In genomic region chr5:129767927-129768380, GRCh38 we compare ENCODE assay signal across 1 cellular context.
TF ChIP-seq lines count a peak whose summit lies in the region.

No MANE protein-coding gene starts in this region.

TF ChIP-seq in HEK293, 187 proteins besides CTCF, POLR2A, EP300 and RAD21 (continued from another document and continues in another):
- no peak for TF ChIP-seq ZBTB49 (tag by site-specific recombination; IDR thresholded peaks at IDR 0.05; ENCODE audit: low read depth)
- TF ChIP-seq ZNF768 (tag by site-specific recombination; IDR thresholded peaks at IDR 0.05) = no peak
- TF ChIP-seq ZSCAN30 (tag by site-specific recombination; IDR thresholded peaks at IDR 0.05) = peak; percentile 65
- no peak for TF ChIP-seq GLI4 (tag by site-specific recombination; IDR thresholded peaks at IDR 0.05)
- TF ChIP-seq KLF1 (tag by site-specific recombination; IDR thresholded peaks at IDR 0.05) = no peak
- peak; percentile 71; the same call in 1 of the 2 replicates for TF ChIP-seq SCRT2 (tag by site-specific recombination; IDR thresholded peaks at IDR 0.05)
- TF ChIP-seq ZNF621 (tag by site-specific recombination; IDR thresholded peaks at IDR 0.05) = no peak
- TF ChIP-seq ZNF776 (tag by site-specific recombination; IDR thresholded peaks at IDR 0.05; ENCODE audit: borderline replicate concordance) = no peak
- TF ChIP-seq ZNF138 (tag by site-specific recombination; IDR thresholded peaks at IDR 0.05; ENCODE audit: borderline replicate concordance) = no peak
- TF ChIP-seq ZNF664 (tag by site-specific recombination; IDR thresholded peaks at IDR 0.05) = no peak
- no peak for TF ChIP-seq ZNF626 (tag by site-specific recombination; IDR thresholded peaks at IDR 0.05)
- no peak for TF ChIP-seq MEIS1 (CRISPR knock-in tag; IDR thresholded peaks at IDR 0.05; ENCODE audit: borderline replicate concordance)
- TF ChIP-seq ZNF266 (tag by site-specific recombination; IDR thresholded peaks at IDR 0.05; ENCODE audit: low read depth) = no peak
- no peak for TF ChIP-seq ZNF239 (tag by site-specific recombination; IDR thresholded peaks at IDR 0.05)
- TF ChIP-seq ZBTB44 (tag by site-specific recombination; IDR thresholded peaks at IDR 0.05) = no peak
- no peak for TF ChIP-seq ZNF174 (tag by site-specific recombination; IDR thresholded peaks at IDR 0.05)
- TF ChIP-seq, protein P1, sequence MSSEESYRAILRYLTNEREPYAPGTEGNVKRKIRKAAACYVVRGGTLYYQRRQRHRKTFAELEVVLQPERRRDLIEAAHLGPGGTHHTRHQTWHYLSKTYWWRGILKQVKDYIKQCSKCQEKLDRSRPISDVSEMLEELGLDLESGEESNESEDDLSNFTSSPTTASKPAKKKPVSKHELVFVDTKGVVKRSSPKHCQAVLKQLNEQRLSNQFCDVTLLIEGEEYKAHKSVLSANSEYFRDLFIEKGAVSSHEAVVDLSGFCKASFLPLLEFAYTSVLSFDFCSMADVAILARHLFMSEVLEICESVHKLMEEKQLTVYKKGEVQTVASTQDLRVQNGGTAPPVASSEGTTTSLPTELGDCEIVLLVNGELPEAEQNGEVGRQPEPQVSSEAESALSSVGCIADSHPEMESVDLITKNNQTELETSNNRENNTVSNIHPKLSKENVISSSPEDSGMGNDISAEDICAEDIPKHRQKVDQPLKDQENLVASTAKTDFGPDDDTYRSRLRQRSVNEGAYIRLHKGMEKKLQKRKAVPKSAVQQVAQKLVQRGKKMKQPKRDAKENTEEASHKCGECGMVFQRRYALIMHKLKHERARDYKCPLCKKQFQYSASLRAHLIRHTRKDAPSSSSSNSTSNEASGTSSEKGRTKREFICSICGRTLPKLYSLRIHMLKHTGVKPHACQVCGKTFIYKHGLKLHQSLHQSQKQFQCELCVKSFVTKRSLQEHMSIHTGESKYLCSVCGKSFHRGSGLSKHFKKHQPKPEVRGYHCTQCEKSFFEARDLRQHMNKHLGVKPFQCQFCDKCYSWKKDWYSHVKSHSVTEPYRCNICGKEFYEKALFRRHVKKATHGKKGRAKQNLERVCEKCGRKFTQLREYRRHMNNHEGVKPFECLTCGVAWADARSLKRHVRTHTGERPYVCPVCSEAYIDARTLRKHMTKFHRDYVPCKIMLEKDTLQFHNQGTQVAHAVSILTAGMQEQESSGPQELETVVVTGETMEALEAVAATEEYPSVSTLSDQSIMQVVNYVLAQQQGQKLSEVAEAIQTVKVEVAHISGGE (tag by site-specific recombination; conservative IDR thresholded peaks at IDR 0.05; ENCODE audit: low read depth) = no peak
- TF ChIP-seq ZNF704 (tag by site-specific recombination; IDR thresholded peaks at IDR 0.05) = no peak
- TF ChIP-seq ZBTB17 (tag by site-specific recombination; IDR thresholded peaks at IDR 0.05) = peak; percentile 58
- TF ChIP-seq PRDM10 (tag by site-specific recombination; IDR thresholded peaks at IDR 0.05) = 0 out of 2 replicates have a peak, but pooled peaks have one; percentile 11
- TF ChIP-seq SALL2 (tag by site-specific recombination; IDR thresholded peaks at IDR 0.05; ENCODE audit: borderline replicate concordance) = no peak
- no peak for TF ChIP-seq ZNF529 (tag by site-specific recombination; IDR thresholded peaks at IDR 0.05; ENCODE audit: insufficient replicate concordance)
- TF ChIP-seq ZNF335 (tag by site-specific recombination; conservative IDR thresholded peaks at IDR 0.05) = no peak
- no peak for TF ChIP-seq ZNF311 (tag by site-specific recombination; IDR thresholded peaks at IDR 0.05; ENCODE audit: borderline replicate concordance)
- no peak for TF ChIP-seq ZFP3 (tag by site-specific recombination; IDR thresholded peaks at IDR 0.05; ENCODE audit: low read depth)
- no peak for TF ChIP-seq ZNF404 (tag by site-specific recombination; IDR thresholded peaks at IDR 0.05)
- TF ChIP-seq ZEB2 (tag by site-specific recombination; IDR thresholded peaks at IDR 0.05) = peak; percentile 73
- TF ChIP-seq ZBTB20 (tag by site-specific recombination; IDR thresholded peaks at IDR 0.05) = no peak
- no peak for TF ChIP-seq ZNF341 (tag by site-specific recombination; IDR thresholded peaks at IDR 0.05; ENCODE audit: low read depth)
- TF ChIP-seq ZNF394 (tag by site-specific recombination; IDR thresholded peaks at IDR 0.05; ENCODE audit: borderline replicate concordance) = peak; percentile 34; the same call in 1 of the 2 replicates
- no peak for TF ChIP-seq ZNF133 (tag by site-specific recombination; IDR thresholded peaks at IDR 0.05)
- TF ChIP-seq TCF7L2 (IDR thresholded peaks at IDR 0.05; ENCODE audit: borderline replicate concordance, low read depth, low read length) = no peak
- TF ChIP-seq ZNF585B (tag by site-specific recombination; IDR thresholded peaks at IDR 0.05) = no peak
- TF ChIP-seq ZNF449 (tag by site-specific recombination; IDR thresholded peaks at IDR 0.05) = no peak
- no peak for TF ChIP-seq ZNF211 (tag by site-specific recombination; IDR thresholded peaks at IDR 0.05; ENCODE audit: low read depth)
- TF ChIP-seq ZBTB1 (tag by site-specific recombination; IDR thresholded peaks at IDR 0.05) = no peak
- TF ChIP-seq SCRT1 (tag by site-specific recombination; IDR thresholded peaks at IDR 0.05; ENCODE audit: borderline replicate concordance) = 0 out of 2 replicates have a peak, but pooled peaks have one; percentile 33
- TF ChIP-seq ZNF132 (tag by site-specific recombination; IDR thresholded peaks at IDR 0.05; ENCODE audit: borderline replicate concordance) = no peak
- TF ChIP-seq ZNF354C (tag by site-specific recombination; IDR thresholded peaks at IDR 0.05; ENCODE audit: borderline replicate concordance, low read depth) = no peak
- no peak for TF ChIP-seq ZBTB48 (tag by site-specific recombination; IDR thresholded peaks at IDR 0.05)
- TF ChIP-seq ZNF624 (tag by site-specific recombination; IDR thresholded peaks at IDR 0.05) = no peak
- TF ChIP-seq KLF16 (tag by site-specific recombination; IDR thresholded peaks at IDR 0.05) = no peak
- TF ChIP-seq ZNF549 (tag by site-specific recombination; IDR thresholded peaks at IDR 0.05) = no peak
- peak; percentile 77; the same call in 1 of the 2 replicates for TF ChIP-seq ZNF561 (tag by site-specific recombination; IDR thresholded peaks at IDR 0.05; ENCODE audit: borderline replicate concordance)
- 0 out of 2 replicates have a peak, but pooled peaks have one; percentile 48 for TF ChIP-seq ZNF629 (tag by site-specific recombination; IDR thresholded peaks at IDR 0.05)
- no peak for TF ChIP-seq ZNF510 (tag by site-specific recombination; IDR thresholded peaks at IDR 0.05; ENCODE audit: insufficient replicate concordance)
- no peak for TF ChIP-seq ZNF433 (tag by site-specific recombination; IDR thresholded peaks at IDR 0.05; ENCODE audit: low read depth)
- no peak for TF ChIP-seq ZNF121 (tag by site-specific recombination; IDR thresholded peaks at IDR 0.05)
- TF ChIP-seq ZFP37 (tag by site-specific recombination; IDR thresholded peaks at IDR 0.05) = no peak
- TF ChIP-seq ZNF114 (tag by site-specific recombination; IDR thresholded peaks at IDR 0.05) = no peak
- TF ChIP-seq ZNF16 (tag by site-specific recombination; IDR thresholded peaks at IDR 0.05; ENCODE audit: low read depth) = no peak
- no peak for TF ChIP-seq ZNF777 (tag by site-specific recombination; IDR thresholded peaks at IDR 0.05; ENCODE audit: borderline replicate concordance)
- no peak for TF ChIP-seq ZNF645 (tag by site-specific recombination; IDR thresholded peaks at IDR 0.05)
- TF ChIP-seq ZNF596 (tag by site-specific recombination; IDR thresholded peaks at IDR 0.05) = no peak
- no peak for TF ChIP-seq ZNF18 (tag by site-specific recombination; IDR thresholded peaks at IDR 0.05)
- no peak for TF ChIP-seq ZNF623 (tag by site-specific recombination; IDR thresholded peaks at IDR 0.05)
- TF ChIP-seq GLIS1 (tag by site-specific recombination; IDR thresholded peaks at IDR 0.05) = no peak
